Comparison of ENCODE assay signal across 16 cellular contexts in the genomic region with DNA sequence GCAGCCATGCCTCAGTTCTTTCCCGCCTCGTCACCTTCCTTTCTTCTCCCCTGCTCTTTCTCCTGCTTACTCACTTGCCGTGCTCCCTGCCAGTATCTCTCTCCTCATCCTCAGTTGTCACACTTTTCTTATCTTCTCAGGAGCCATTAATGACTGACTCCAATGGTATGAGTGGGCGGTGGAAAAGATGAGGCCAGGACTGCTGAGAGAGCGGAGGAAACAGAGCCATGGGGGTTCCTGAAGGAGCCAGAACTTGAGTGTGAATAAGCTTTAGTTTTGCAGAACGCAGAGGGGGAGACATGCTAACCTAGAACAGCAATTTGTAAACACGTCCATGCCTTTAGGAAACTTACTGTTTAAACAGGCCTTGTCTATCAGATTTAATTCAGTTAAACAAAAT.
DNase-seq lines count a peak whose midpoint lies in the region; ATAC-seq and TF ChIP-seq lines count a peak whose summit lies in the region.
"Had no signal": no experiment of that assay in that cellular context is flagged by ENCODE, and none has a peak within 500 bp of the region (broad histone marks: within the 10 kb centered on the region; RNA-seq: fewer than 3 reads in every experiment).

No MANE protein-coding gene starts in this region.

- 30 to 52% methylated on average over 4 of the region's 7 CpGs for WGBS in mesodermal cell (ENCODE audit: insufficient coverage in 2 of 2), 2 experiments

- peaks cover 8% of the 10 kb centered on the region for H3K4me1 ChIP-seq in mesodermal cell (ENCODE audit: control insufficient read depth, insufficient read depth, low read length, poor library complexity, severe bottlenecking)
- H3K4me1 ChIP-seq: adrenal gland, right atrium auricular region had no signal

- peak; percentile 62 for DNase-seq in AG09309 (ENCODE audit: low read depth)
- DNase-seq in M059J (ENCODE audit: low read depth): peak; percentile 54
- peak; percentile 73 to 77 for DNase-seq in cardiac fibroblast (ENCODE audit: low read depth in 2 of 2)
- DNase-seq in NCI-H510A (lab: John Stamatoyannopoulos, UW): no peak
- DNase-seq in DMS 273 treated with DMSO at 0.1 percent for 48 hours (lab: John Stamatoyannopoulos, UW): no peak
- DNase-seq: activated CD4-positive, alpha-beta memory T cell treated with anti-CD3 and anti-CD28 coated beads for 36 hours; adrenal gland; dorsolateral prefrontal cortex; NCI-H1436; stimulated activated CD4-positive, alpha-beta T cell treated with anti-CD3 and anti-CD28 coated beads, Interleukin-2, amount 100 ng/mL, for 48 hours; stimulated activated CD8-positive, alpha-beta memory T cell treated with anti-CD3 and anti-CD28 coated beads, Interleukin-4, amount 100 ng/mL, for 48 hours had no signal

- TF ChIP-seq CTCF in AG09309 (IDR thresholded peaks at IDR 0.05; ENCODE audit: control insufficient read depth, insufficient read depth, low read depth, low read length, missing control alignments) (no peak), cardiac fibroblast (IDR thresholded peaks at IDR 0.05; ENCODE audit: low read depth, low read length) (no peak)

- no peak overlapping the region for H3K4me3 ChIP-seq in AG09309 (ENCODE audit: control insufficient read depth, low read depth, low read length)
- no peak overlapping the region for H3K4me3 ChIP-seq in cardiac fibroblast (replicated peaks in 1 of 2; ENCODE audit: low read depth in 2 of 2, low read length in 2 of 2)
- no peak overlapping the region for H3K4me3 ChIP-seq in mesodermal cell (ENCODE audit: extremely low read depth, insufficient read depth, low read length, poor library complexity, severe bottlenecking)
- H3K4me3 ChIP-seq: adrenal gland, dorsolateral prefrontal cortex, lung, right atrium auricular region had no signal

- H3K9me3 ChIP-seq in mesodermal cell (ENCODE audit: control insufficient read depth, low read length): peaks cover 4% of the 10 kb centered on the region

- ATAC-seq in HG03280 (IDR thresholded peaks at IDR 0.05; ENCODE audit: unreplicated experiment): no peak
- no peak for ATAC-seq in HG03045 (IDR thresholded peaks at IDR 0.05; ENCODE audit: unreplicated experiment)

- H3K27ac ChIP-seq in mesodermal cell (ENCODE audit: low read depth, low read length, severe bottlenecking): peak overlapping the region; percentile 64
- H3K27ac ChIP-seq: adrenal gland, dorsolateral prefrontal cortex, right atrium auricular region had no signal

- H3K36me3 ChIP-seq in mesodermal cell (ENCODE audit: control insufficient read depth, insufficient read depth, low read length): no peaks in the 10 kb centered on the region
- H3K36me3 ChIP-seq: adrenal gland, right atrium auricular region had no signal

Comparison
In these comparisons a context has a peak if more than half of its experiments do, and no peak if none do; other contexts are left out.
1. DNase-seq: peak in AG09309 (single experiment), M059J (single experiment) and cardiac fibroblast (2 of 2); none in NCI-H510A (single experiment) and DMS 273 treated with DMSO at 0.1 percent for 48 hours (single experiment).